Comparison of ENCODE assay signal across 11 cellular contexts in genomic region chr20:42506397-42506796, GRCh38.
"Had no signal": no experiment of that assay in that cellular context is flagged by ENCODE, and none has a peak within 500 bp of the region (broad histone marks: within the 10 kb centered on the region; RNA-seq: fewer than 3 reads in every experiment).

No MANE protein-coding gene starts in this region.

- ATAC-seq: GM23338, HCT116 had no signal

- H2AFZ ChIP-seq: GM23248, GM23338 had no signal

- H3K36me3 ChIP-seq: HAP-1 had no signal

- H3K9ac ChIP-seq: GM23248 had no signal

- H3K4me1 ChIP-seq: HAP-1 had no signal

- H3K4me3 ChIP-seq: GM23248, GM23338, HAP-1 had no signal

- FAIRE-seq: H1, H54 had no signal

- H3K4me2 ChIP-seq: GM23338 had no signal

- H3K27ac ChIP-seq: GM23248 had no signal

- DNase-seq: GM23248, GOT3, H7, H9, HCEC 1CT, HFFc6 had no signal

- H3K9me3 ChIP-seq: HAP-1 had no signal
